1 cellular context compared by ENCODE assay signal in genomic region chr5:80407735-80408474, GRCh38.
TF ChIP-seq lines count a peak whose summit lies in the region.

Gene ZFYVE16, plus strand, starts transcription at chr5:80408064. Its CDS starts 26,084 bp downstream, at chr5:80434148.

TF ChIP-seq in K562, 482 proteins besides CTCF, POLR2A, EP300 and RAD21 (continued from another document):
- peak; percentile 11; the same call in 1 of the 2 replicates for TF ChIP-seq ZBTB33 (CRISPR knock-in tag; IDR thresholded peaks at IDR 0.05)
- TF ChIP-seq CBX3 (IDR thresholded peaks at IDR 0.05; ENCODE audit: borderline replicate concordance in 1 of 2, low read length in 2 of 2) = no peak
- TF ChIP-seq GABPB1 (CRISPR knock-in tag; IDR thresholded peaks at IDR 0.05) = peak; percentile 81
- TF ChIP-seq ZNF41 (CRISPR knock-in tag; conservative IDR thresholded peaks at IDR 0.05) = no peak
- TF ChIP-seq STAT6 (CRISPR knock-in tag; IDR thresholded peaks at IDR 0.05) = no peak
- peak; percentile 63; the same call in 1 of the 2 replicates for TF ChIP-seq NKRF (IDR thresholded peaks at IDR 0.05; ENCODE audit: borderline replicate concordance)
- TF ChIP-seq PHF20 (IDR thresholded peaks at IDR 0.05; ENCODE audit: partially characterized antibody) = peak; percentile 85
- TF ChIP-seq REST (CRISPR knock-in tag; IDR thresholded peaks at IDR 0.05; ENCODE audit: low read depth) = 0 out of 2 replicates have a peak, but pooled peaks have one; percentile 16
- 0 out of 2 replicates have a peak, but pooled peaks have one; percentile 53 for TF ChIP-seq ZNF830 (CRISPR knock-in tag; IDR thresholded peaks at IDR 0.05)
- no peak for TF ChIP-seq CBFA2T3 (IDR thresholded peaks at IDR 0.05)
- TF ChIP-seq POLR2AphosphoS2 (IDR thresholded peaks at IDR 0.05; ENCODE audit: low read length) = no peak
- TF ChIP-seq FOXK1 (CRISPR knock-in tag; IDR thresholded peaks at IDR 0.05; ENCODE audit: borderline replicate concordance) = 0 out of 2 replicates have a peak, but pooled peaks have one; percentile 69
- peak; percentile 11; the same call in 1 of the 2 replicates for TF ChIP-seq JUN (IDR thresholded peaks at IDR 0.05; ENCODE audit: borderline replicate concordance, low read depth, low read length)
- TF ChIP-seq JUN (CRISPR knock-in tag; IDR thresholded peaks at IDR 0.05; ENCODE audit: borderline replicate concordance) = no peak
